In the genomic region with DNA sequence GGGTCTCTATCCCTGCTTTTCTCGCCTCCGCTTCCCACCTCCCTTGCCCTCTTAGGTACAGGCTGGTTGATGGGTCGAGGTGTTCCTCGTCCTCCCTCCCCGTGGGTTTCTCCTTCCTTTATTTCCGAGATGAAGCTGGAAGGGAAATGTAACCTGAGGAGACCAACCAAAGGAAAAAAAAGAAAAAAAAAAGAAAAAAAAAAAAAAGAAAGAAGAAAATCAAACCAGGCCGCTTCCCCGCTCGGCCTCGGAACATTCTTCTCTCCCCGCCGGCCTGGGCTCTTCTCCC, we compare ENCODE assay signal across 6 cellular contexts. TPM values are rescaled to one million over a fixed set of nuclear protein-coding genes. Genes with fewer than 3 reads are reported as not detected.
DNase-seq lines count a peak whose midpoint lies in the region; TF ChIP-seq lines count a peak whose summit lies in the region.
"Had no signal": no experiment of that assay in that cellular context is flagged by ENCODE, and none has a peak within 500 bp of the region (broad histone marks: within the 10 kb centered on the region; RNA-seq: fewer than 3 reads in every experiment).

No MANE protein-coding gene starts in this region.

- H3K4me1 ChIP-seq in fibroblast of lung (ENCODE audit: control insufficient read depth, extremely low read depth, insufficient read depth, low read length): peaks cover 27% of the 10 kb centered on the region
- peaks cover 46% of the 10 kb centered on the region for H3K4me1 ChIP-seq in suprapubic skin

- H3K27me3 ChIP-seq in fibroblast of lung (ENCODE audit: control insufficient read depth, insufficient read depth, low read length) (no peaks in the 10 kb centered on the region), suprapubic skin (peaks cover 3% of the 10 kb centered on the region)

- TF ChIP-seq CTCF in fibroblast of lung (conservative IDR thresholded peaks at IDR 0.05 in 1 of 2, IDR thresholded peaks at IDR 0.05 in 1 of 2; ENCODE audit: low read depth in 1 of 2, low read length in 2 of 2): no peak
- TF ChIP-seq CTCF in suprapubic skin (IDR thresholded peaks at IDR 0.05): no peak

- TF ChIP-seq EP300 in suprapubic skin (IDR thresholded peaks at IDR 0.05): no peak

- H3K4me3 ChIP-seq in fibroblast of lung (replicated peaks in 1 of 4; ENCODE audit: control extremely low read depth in 1 of 4, insufficient read depth in 1 of 4, low read depth in 3 of 4, low read length in 4 of 4) (peak overlapping the region; percentile 4 to 100 (median 42)), suprapubic skin (peak overlapping the region; percentile 63)

- H4K20me1 ChIP-seq in fibroblast of lung (ENCODE audit: control insufficient read depth, extremely low read depth, insufficient read depth, low read length): no peaks in the 10 kb centered on the region

- no peaks in the 10 kb centered on the region for H3K9me3 ChIP-seq in fibroblast of lung (ENCODE audit: control insufficient read depth, insufficient read depth, low read depth, low read length)
- H3K9me3 ChIP-seq in suprapubic skin: no peaks in the 10 kb centered on the region

- no peak for TF ChIP-seq POLR2A in suprapubic skin (IDR thresholded peaks at IDR 0.05)

- H3K4me2 ChIP-seq in fibroblast of lung (ENCODE audit: extremely low read depth, insufficient read depth, low read length): peak overlapping the region; percentile 53

- peaks cover 9% of the 10 kb centered on the region for H3K79me2 ChIP-seq in fibroblast of lung (ENCODE audit: control insufficient read depth, insufficient read depth, low read length)

- H3K9ac ChIP-seq in fibroblast of lung (ENCODE audit: insufficient read depth, low read length): peak overlapping the region; percentile 72

- no peak overlapping the region for H2AFZ ChIP-seq in fibroblast of lung (ENCODE audit: low read length)

- no peak for DNase-seq in fibroblast of lung (ENCODE audit: low read depth in 2 of 2)
- DNase-seq in suprapubic skin (ENCODE audit: low spot score in 2 of 2): no peak
- DNase-seq in activated gamma-delta T cell treated with Interleukin-2 at 50 U/mL for 16 hours: no peak
- DNase-seq in amniotic stem cell (lab: John Stamatoyannopoulos, UW): no peak

- WGBS in suprapubic skin: 9% methylated on average over 12 of the region's 12 CpGs

- H3K36me3 ChIP-seq in fibroblast of lung (ENCODE audit: control insufficient read depth, insufficient read depth, low read length): peaks cover 2% of the 10 kb centered on the region
- H3K36me3 ChIP-seq in suprapubic skin: no peaks in the 10 kb centered on the region

- H3K27ac ChIP-seq in fibroblast of lung (ENCODE audit: insufficient read depth, low read length) (peak overlapping the region; percentile 98), suprapubic skin (peak overlapping the region; percentile 94)

TF ChIP-seq in PFSK-1, 5 proteins besides CTCF, POLR2A, EP300 and RAD21:
- TF ChIP-seq, protein P1, sequence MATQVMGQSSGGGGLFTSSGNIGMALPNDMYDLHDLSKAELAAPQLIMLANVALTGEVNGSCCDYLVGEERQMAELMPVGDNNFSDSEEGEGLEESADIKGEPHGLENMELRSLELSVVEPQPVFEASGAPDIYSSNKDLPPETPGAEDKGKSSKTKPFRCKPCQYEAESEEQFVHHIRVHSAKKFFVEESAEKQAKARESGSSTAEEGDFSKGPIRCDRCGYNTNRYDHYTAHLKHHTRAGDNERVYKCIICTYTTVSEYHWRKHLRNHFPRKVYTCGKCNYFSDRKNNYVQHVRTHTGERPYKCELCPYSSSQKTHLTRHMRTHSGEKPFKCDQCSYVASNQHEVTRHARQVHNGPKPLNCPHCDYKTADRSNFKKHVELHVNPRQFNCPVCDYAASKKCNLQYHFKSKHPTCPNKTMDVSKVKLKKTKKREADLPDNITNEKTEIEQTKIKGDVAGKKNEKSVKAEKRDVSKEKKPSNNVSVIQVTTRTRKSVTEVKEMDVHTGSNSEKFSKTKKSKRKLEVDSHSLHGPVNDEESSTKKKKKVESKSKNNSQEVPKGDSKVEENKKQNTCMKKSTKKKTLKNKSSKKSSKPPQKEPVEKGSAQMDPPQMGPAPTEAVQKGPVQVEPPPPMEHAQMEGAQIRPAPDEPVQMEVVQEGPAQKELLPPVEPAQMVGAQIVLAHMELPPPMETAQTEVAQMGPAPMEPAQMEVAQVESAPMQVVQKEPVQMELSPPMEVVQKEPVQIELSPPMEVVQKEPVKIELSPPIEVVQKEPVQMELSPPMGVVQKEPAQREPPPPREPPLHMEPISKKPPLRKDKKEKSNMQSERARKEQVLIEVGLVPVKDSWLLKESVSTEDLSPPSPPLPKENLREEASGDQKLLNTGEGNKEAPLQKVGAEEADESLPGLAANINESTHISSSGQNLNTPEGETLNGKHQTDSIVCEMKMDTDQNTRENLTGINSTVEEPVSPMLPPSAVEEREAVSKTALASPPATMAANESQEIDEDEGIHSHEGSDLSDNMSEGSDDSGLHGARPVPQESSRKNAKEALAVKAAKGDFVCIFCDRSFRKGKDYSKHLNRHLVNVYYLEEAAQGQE (IDR thresholded peaks at IDR 0.05; ENCODE audit: insufficient read depth in 1 of 2, low read depth in 2 of 2, low read length in 2 of 2): no peak
- peak; percentile 29; the same call in 1 of the 2 replicates for TF ChIP-seq POLR2AphosphoS5 (IDR thresholded peaks at IDR 0.05; ENCODE audit: low read depth, low read length)
- no peak for TF ChIP-seq FOXP2 (optimal IDR thresholded peaks at IDR 0.05; ENCODE audit: borderline replicate concordance, extremely low read depth, extremely low read length, insufficient read depth)
- no peak for TF ChIP-seq SIN3A (IDR thresholded peaks at IDR 0.05; ENCODE audit: borderline replicate concordance, insufficient read depth, low read length)
- TF ChIP-seq TAF1 (IDR thresholded peaks at IDR 0.05; ENCODE audit: borderline replicate concordance, insufficient read depth, low read length): no peak

RNA-seq across cellular contexts. Expression of a gene that starts 1.7 kb away (rescaled TPM):
- polyA plus RNA-seq in PFSK-1 (2012; ENCODE audit: insufficient read length, low read depth): 110 TPM
- 33.1 and 59.9 TPM in 2 replicates for total RNA-seq in fibroblast of lung
- polyA plus RNA-seq in fibroblast of lung: 23.8 and 27.1 TPM in 2 replicates
- polyA plus RNA-seq in fibroblast of lung (2012): 65.3 and 70.8 TPM in 2 replicates
- polyA minus RNA-seq in fibroblast of lung (ENCODE audit: low replicate concordance): 118 and 136 TPM in 2 replicates
- 10 to 100 TPM; 10.8 to 25.3 (median 12.2) TPM for total RNA-seq in suprapubic skin

RNA-seq across cellular contexts. Expression of a gene that starts 26.5 kb away (rescaled TPM):
- not detected for polyA plus RNA-seq in PFSK-1 (2012; ENCODE audit: insufficient read length, low read depth)
- 0.26 and 0.33 TPM in 2 replicates for total RNA-seq in fibroblast of lung
- polyA plus RNA-seq in fibroblast of lung: 0.20 and 0.34 TPM in 2 replicates
- 0.09 and 0.33 TPM in 2 replicates for polyA plus RNA-seq in fibroblast of lung (2012)
- polyA minus RNA-seq in fibroblast of lung (ENCODE audit: low replicate concordance): not detected in 2 replicates
- 10 to 100 TPM in 2 of 4 donors, 1 to 10 TPM in 2; 6.8 to 13.7 (median 11.1) TPM for total RNA-seq in suprapubic skin

RNA-seq across cellular contexts. Expression of a gene that starts 31.4 kb away (rescaled TPM):
- not detected for polyA plus RNA-seq in PFSK-1 (2012; ENCODE audit: insufficient read length, low read depth)
- total RNA-seq in fibroblast of lung (1.3 and 7.4 TPM in 2 replicates), suprapubic skin (10 to 100 TPM in 2 of 4 donors, 1 to 10 TPM in 2; 3.9 to 33.2 (median 13.9) TPM)
- polyA plus RNA-seq in fibroblast of lung: 0.43 and 1.4 TPM in 2 replicates
- polyA plus RNA-seq in fibroblast of lung (2012): 0.28 and 1.7 TPM in 2 replicates
- 4.2 and 12.0 TPM in 2 replicates for polyA minus RNA-seq in fibroblast of lung (ENCODE audit: low replicate concordance)
- total RNA-seq: HT1080 had no signal

RNA-seq across cellular contexts. Expression of a gene that starts 32.5 kb away (rescaled TPM):
- 20.0 TPM for polyA plus RNA-seq in PFSK-1 (2012; ENCODE audit: insufficient read length, low read depth)
- total RNA-seq in fibroblast of lung: 8.2 and 16.2 TPM in 2 replicates
- polyA plus RNA-seq in fibroblast of lung: 7.2 and 7.7 TPM in 2 replicates
- polyA plus RNA-seq in fibroblast of lung (2012): 7.5 and 10.6 TPM in 2 replicates
- polyA minus RNA-seq in fibroblast of lung (ENCODE audit: low replicate concordance): 33.7 and 51.2 TPM in 2 replicates
- 10 to 100 TPM; 18.5 to 43.6 (median 29.8) TPM for total RNA-seq in suprapubic skin

RNA-seq across cellular contexts. Expression of a gene that starts 55.0 kb away (rescaled TPM):
- 9.9 TPM for polyA plus RNA-seq in PFSK-1 (2012; ENCODE audit: insufficient read length, low read depth)
- total RNA-seq in fibroblast of lung (0.66 and 1.0 TPM in 2 replicates), suprapubic skin (100 to 1,000 TPM in 2 of 4 donors, 10 to 100 TPM in 2; 83.1 to 137 (median 117) TPM)
- 0.49 and 0.62 TPM in 2 replicates for polyA plus RNA-seq in fibroblast of lung
- polyA plus RNA-seq in fibroblast of lung (2012): 0.40 and 1.1 TPM in 2 replicates
- polyA minus RNA-seq in fibroblast of lung (ENCODE audit: low replicate concordance): 0.39 and 1.2 TPM in 2 replicates
